37 cellular contexts compared by ENCODE assay signal in the genomic region with DNA sequence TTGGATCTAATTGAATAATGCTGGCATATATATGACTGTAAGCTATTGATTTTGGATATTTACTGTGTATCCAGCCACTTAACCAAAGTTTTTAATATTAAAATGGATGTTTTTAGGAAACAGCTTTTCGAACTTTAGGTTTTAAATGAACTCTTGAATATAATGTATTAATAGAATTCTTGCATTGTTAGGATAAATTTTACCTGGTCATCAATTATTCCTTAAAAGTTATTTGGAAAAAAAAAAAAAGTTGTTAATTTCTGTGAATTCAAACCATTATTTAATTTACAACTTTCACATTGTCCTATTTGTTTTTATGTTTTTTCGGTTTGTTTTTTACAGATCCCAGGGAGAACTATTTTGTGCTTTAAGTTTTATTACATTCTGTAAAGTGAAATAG. TPM values are rescaled to one million over a fixed set of nuclear protein-coding genes. Genes with fewer than 3 reads are reported as not detected.
"Had no signal": no experiment of that assay in that cellular context is flagged by ENCODE, and none has a peak within 500 bp of the region (broad histone marks: within the 10 kb centered on the region; RNA-seq: fewer than 3 reads in every experiment).

No MANE protein-coding gene starts in this region.

- H3K27me3 Mint-ChIP-seq: activated CD4-positive, alpha-beta memory T cell treated with anti-CD3 and anti-CD28 coated beads, Interleukin-2, amount 10 ng/mL, durations not matched to agents 7 days and 5 days; activated CD8-positive, alpha-beta memory T cell treated with anti-CD3 and anti-CD28 coated beads, Interleukin-2, amount 10 ng/mL, durations not matched to agents 7 days and 5 days; activated naive CD8-positive, alpha-beta T cell; activated naive CD8-positive, alpha-beta T cell treated with anti-CD3 and anti-CD28 coated beads, Interleukin-2, amount 50 U/mL, for 24 hours; brain had no signal

- H3K27ac Mint-ChIP-seq: activated CD4-positive, alpha-beta memory T cell treated with anti-CD3 and anti-CD28 coated beads, Interleukin-2, amount 10 ng/mL, durations not matched to agents 7 days and 5 days; activated CD8-positive, alpha-beta memory T cell treated with anti-CD3 and anti-CD28 coated beads, Interleukin-2, amount 10 ng/mL, durations not matched to agents 7 days and 5 days; activated naive CD8-positive, alpha-beta T cell; activated naive CD8-positive, alpha-beta T cell treated with anti-CD3 and anti-CD28 coated beads, Interleukin-2, amount 50 U/mL, for 24 hours; activated T-helper 2 cell treated with anti-CD3 and anti-CD28 coated beads, Interferon-gamma antibody, Interleukin-2, Interleukin-4, amounts not matched to agents 10 μg/mL and 5 μg/mL and 100 μg/mL, durations not matched to agents 14 hours and 24 hours and 36 hours; brain had no signal

- DNase-seq: activated CD4-positive, alpha-beta memory T cell treated with anti-CD3 and anti-CD28 coated beads, Interleukin-2, amount 10 ng/mL, durations not matched to agents 7 days and 5 days; activated CD4-positive, alpha-beta T cell treated with anti-CD3 and anti-CD28 coated beads for 1 hour; activated CD4-positive, alpha-beta T cell treated with anti-CD3 and anti-CD28 coated beads for 48 hours; activated CD4-positive, CD25-positive, alpha-beta regulatory T cell; activated CD8-positive, alpha-beta memory T cell treated with anti-CD3 and anti-CD28 coated beads for 24 hours; activated CD8-positive, alpha-beta memory T cell treated with anti-CD3 and anti-CD28 coated beads, Interleukin-2, amount 10 ng/mL, durations not matched to agents 7 days and 5 days; activated CD8-positive, alpha-beta memory T cell treated with anti-CD3 and anti-CD28 coated beads, Interleukin-2, amount 50 U/mL, for 48 hours; activated gamma-delta T cell; activated naive CD4-positive, alpha-beta T cell treated with Interleukin-2 at 50 U/mL for 16 hours; activated naive CD8-positive, alpha-beta T cell treated with anti-CD3 and anti-CD28 coated beads, Interleukin-2, amount 50 U/mL, for 24 hours; activated T-cell treated with anti-CD3 and anti-CD28 coated beads, Interleukin-2, amount 50 U/mL, for 1 hour; anterior cingulate cortex; caudate nucleus; cerebellar nuclear complex; Karpas-422; NCI-H1105 treated with DMSO at 0.1 percent for 48 hours; NCI-H1436; NCI-H1694; NCI-H1930; NCI-H2081 treated with DMSO at 0.1 percent for 48 hours; NCI-H345; NCI-H524 treated with DMSO at 0.1 percent for 48 hours; PC-3; Peyer's patch; SIG-M5; SW 1271; T-helper 1 cell; T-helper 2 cell; T-helper 9 cell; WERI-Rb-1 had no signal

- FAIRE-seq: bronchial epithelial cell had no signal

- H3K4me1 ChIP-seq: Peyer's patch had no signal

- H3K9me3 Mint-ChIP-seq: activated CD4-positive, alpha-beta memory T cell treated with anti-CD3 and anti-CD28 coated beads, Interleukin-2, amount 10 ng/mL, durations not matched to agents 7 days and 5 days; activated naive CD8-positive, alpha-beta T cell treated with anti-CD3 and anti-CD28 coated beads, Interleukin-2, amount 50 U/mL, for 24 hours; activated T-helper 2 cell treated with anti-CD3 and anti-CD28 coated beads, Interferon-gamma antibody, Interleukin-2, Interleukin-4, amounts not matched to agents 10 μg/mL and 5 μg/mL and 100 μg/mL, durations not matched to agents 14 hours and 24 hours and 36 hours; brain had no signal

- H3K27me3 ChIP-seq: Peyer's patch had no signal

- H3K4me3 ChIP-seq: Peyer's patch had no signal

- H3K27ac ChIP-seq: Peyer's patch, RWPE1, WERI-Rb-1 had no signal

- H3K9me3 ChIP-seq: Peyer's patch had no signal

- ATAC-seq: activated CD8-positive, alpha-beta memory T cell treated with anti-CD3 and anti-CD28 coated beads, Interleukin-2, amount 10 ng/mL, durations not matched to agents 7 days and 5 days; activated naive CD8-positive, alpha-beta T cell treated with anti-CD3 and anti-CD28 coated beads, Interleukin-2, amount 50 U/mL, for 24 hours; PC-3; Right ventricle myocardium inferior had no signal

- H3K4me3 Mint-ChIP-seq: activated CD4-positive, alpha-beta memory T cell treated with anti-CD3 and anti-CD28 coated beads, Interleukin-2, amount 10 ng/mL, durations not matched to agents 7 days and 5 days; activated CD8-positive, alpha-beta memory T cell treated with anti-CD3 and anti-CD28 coated beads, Interleukin-2, amount 10 ng/mL, durations not matched to agents 7 days and 5 days; activated naive CD8-positive, alpha-beta T cell; activated naive CD8-positive, alpha-beta T cell treated with anti-CD3 and anti-CD28 coated beads, Interleukin-2, amount 50 U/mL, for 24 hours; brain had no signal

RNA-seq across cellular contexts. Expression of gene SSMEM1, which starts 12.3 kb away (rescaled TPM):
- total RNA-seq: activated CD4-positive, alpha-beta memory T cell treated with anti-CD3 and anti-CD28 coated beads, Interleukin-2, amount 10 ng/mL, durations not matched to agents 7 days and 5 days; activated CD8-positive, alpha-beta memory T cell treated with anti-CD3 and anti-CD28 coated beads, Interleukin-2, amount 10 ng/mL, durations not matched to agents 7 days and 5 days; activated T-helper 2 cell treated with anti-CD3 and anti-CD28 coated beads, Interferon-gamma antibody, Interleukin-2, Interleukin-4, amounts not matched to agents 10 μg/mL and 5 μg/mL and 100 μg/mL, durations not matched to agents 14 hours and 24 hours and 36 hours; bronchial epithelial cell; MCF 10A; PC-3; Peyer's patch; Right ventricle myocardium inferior had no signal
